Comparison of ENCODE assay signal across 8 cellular contexts in genomic region chr1:45584351-45585109, GRCh38. TPM values are rescaled to one million over a fixed set of nuclear protein-coding genes. Genes with fewer than 3 reads are reported as not detected.
DNase-seq lines count a peak whose midpoint lies in the region; ATAC-seq and TF ChIP-seq lines count a peak whose summit lies in the region.

No MANE protein-coding gene starts in this region.

- POLR2A ChIA-PET in CD8-positive, alpha-beta memory T cell (lab: Charles Lee) = interaction anchor here (0.5 to 2.1 kb wide), 13 partner anchors 34 to 573 kb away, joined by 3 to 11 read pairs (median 5); partner anchors contain the start of genes AKR1A1, CCDC163, GPBP1L1 and HECTD3
- POLR2A ChIA-PET in PC-3 (lab: Charles Lee; ENCODE audit: unreplicated experiment) = interaction anchor here (0.5 kb wide), 1 partner anchor 211 kb away, joined by 3 read pairs; no protein-coding TSS in a partner anchor

- peak overlapping the region; percentile 95 for H3K4me3 ChIP-seq in CD8-positive, alpha-beta memory T cell (ENCODE audit: low read length)
- H3K4me3 ChIP-seq in PC-3 (ENCODE audit: low read length) (peak overlapping the region; percentile 91), muscle layer of colon (ENCODE audit: low read depth in 1 of 2, low read length in 2 of 2) (peak overlapping the region; percentile 89 to 95)

- peak overlapping the region; percentile 93 to 100 (median 99) for H3K4me3 Mint-ChIP-seq in CD8-positive, alpha-beta memory T cell
- H3K4me3 Mint-ChIP-seq in activated T-cell treated with anti-CD3 and anti-CD28 coated beads, Interleukin-2, amount 50 U/mL, for 24 hours = peak overlapping the region; percentile 99

- H3K36me3 ChIP-seq in CD8-positive, alpha-beta memory T cell (ENCODE audit: insufficient read depth, low read length) = no peaks in the 10 kb centered on the region
- H3K36me3 ChIP-seq in PC-3 (ENCODE audit: low read depth, low read length) (no peaks in the 10 kb centered on the region; the same call in 1 of the 2 replicates), muscle layer of colon (ENCODE audit: insufficient read depth, low read length) (no peaks in the 10 kb centered on the region)

- BruUV-seq in PC-3 (replicated peaks; lab: Mats Ljungman, UMichigan) = no TSS peak

- H3K9me2 ChIP-seq in PC-3 (replicated peaks; ENCODE audit: low read length) = no peaks in the 10 kb centered on the region

- H3K9me3 ChIP-seq in CD8-positive, alpha-beta memory T cell (ENCODE audit: low read length) = no peaks in the 10 kb centered on the region
- no peaks in the 10 kb centered on the region for H3K9me3 ChIP-seq in PC-3 (ENCODE audit: low read length)
- H3K9me3 ChIP-seq in muscle layer of colon (ENCODE audit: low read length) = no peaks in the 10 kb centered on the region

- DNase-seq in CD8-positive, alpha-beta memory T cell = peak; percentile 85 to 91 (median 88)
- DNase-seq in KG1 (lab: John Stamatoyannopoulos, UW) (peak; percentile 81), PC-3 (peak; percentile 90)
- DNase-seq in activated T-cell treated with anti-CD3 and anti-CD28 coated beads, Interleukin-2, amount 50 U/mL, for 24 hours = peak; percentile 90
- DNase-seq in stimulated activated CD8-positive, alpha-beta memory T cell treated with anti-CD3 and anti-CD28 coated beads, Interleukin-4, amount 100 ng/mL, for 48 hours = peak; percentile 92

- H3F3A ChIP-seq in PC-3 (ENCODE audit: low read length, unreplicated experiment) = peaks cover 3% of the 10 kb centered on the region

- H3K27ac ChIP-seq in CD8-positive, alpha-beta memory T cell (ENCODE audit: low read depth, low read length) = peak overlapping the region; percentile 95
- peak overlapping the region; percentile 62 for H3K27ac ChIP-seq in PC-3 (ENCODE audit: low read length)
- peak overlapping the region; percentile 99 for H3K27ac ChIP-seq in muscle layer of colon (ENCODE audit: low read depth, low read length)

- H4K20me1 ChIP-seq in PC-3 (ENCODE audit: low read length) = peaks cover 47% of the 10 kb centered on the region

- peaks cover 57% of the 10 kb centered on the region for H3K79me2 ChIP-seq in PC-3 (ENCODE audit: low read length)

- peaks cover 0 to 14% (median 0%) of the 10 kb centered on the region in 3 donors for H3K36me3 Mint-ChIP-seq in CD8-positive, alpha-beta memory T cell
- H3K36me3 Mint-ChIP-seq in activated T-cell treated with anti-CD3 and anti-CD28 coated beads, Interleukin-2, amount 50 U/mL, for 24 hours (ENCODE audit: low read depth) = peaks cover 47% of the 10 kb centered on the region

- no peaks in the 10 kb centered on the region for H3K9me3 Mint-ChIP-seq in CD8-positive, alpha-beta memory T cell
- no peaks in the 10 kb centered on the region for H3K9me3 Mint-ChIP-seq in activated T-cell treated with anti-CD3 and anti-CD28 coated beads, Interleukin-2, amount 50 U/mL, for 24 hours

- CTCF ChIA-PET in CD8-positive, alpha-beta memory T cell (lab: Charles Lee) = interaction anchor here (0.8 to 6.9 kb wide), 3 partner anchors 15 to 92 kb away, joined by 3 to 48 read pairs (median 8); partner anchors contain the start of gene PRDX1
- CTCF ChIA-PET in PC-3 (lab: Charles Lee) = interaction anchor here (0.8 to 1.0 kb wide), 2 partner anchors 281 to 660 kb away, joined by 6 read pairs; no protein-coding TSS in a partner anchor

- H3K9ac ChIP-seq in PC-3 (ENCODE audit: low read length) (peak overlapping the region; percentile 92), muscle layer of colon (ENCODE audit: low read length) (peak overlapping the region; percentile 65)

- intact Hi-C loops in PC-3 (cut with micrococcal nuclease) = loop anchor here (2.0 kb wide), 1 partner anchor 102 kb away; the partner anchor contains the start of gene GPBP1L1

- no peak for TF ChIP-seq CTCF in PC-3 (conservative IDR thresholded peaks at IDR 0.05; ENCODE audit: low read depth, low read length)

- peak overlapping the region; percentile 100 for H2AFZ ChIP-seq in PC-3 (ENCODE audit: low read length)

- H3K27me3 Mint-ChIP-seq in CD8-positive, alpha-beta memory T cell = peaks cover 0 to 2% of the 10 kb centered on the region in 2 donors
- no peaks in the 10 kb centered on the region for H3K27me3 Mint-ChIP-seq in activated T-cell treated with anti-CD3 and anti-CD28 coated beads, Interleukin-2, amount 50 U/mL, for 24 hours

- H3K27ac Mint-ChIP-seq in CD8-positive, alpha-beta memory T cell = peak overlapping the region; percentile 96 to 99 (median 99)
- peak overlapping the region; percentile 99 for H3K27ac Mint-ChIP-seq in activated T-cell treated with anti-CD3 and anti-CD28 coated beads, Interleukin-2, amount 50 U/mL, for 24 hours

- H3K27me3 ChIP-seq in CD8-positive, alpha-beta memory T cell (ENCODE audit: insufficient read depth, low read length, poor library complexity, severe bottlenecking) = no peaks in the 10 kb centered on the region
- no peaks in the 10 kb centered on the region for H3K27me3 ChIP-seq in PC-3 (ENCODE audit: low read length)
- no peaks in the 10 kb centered on the region for H3K27me3 ChIP-seq in muscle layer of colon (ENCODE audit: control insufficient read depth in 1 of 2, insufficient read depth in 2 of 2, low read length in 2 of 2)

- peak; percentile 18 for ATAC-seq in GM21526 (IDR thresholded peaks at IDR 0.05; ENCODE audit: low FRiP score, unreplicated experiment)
- peak; percentile 50 for ATAC-seq in PC-3
- ATAC-seq in esophagus mucosa = peak; percentile 75

- H3K4me1 Mint-ChIP-seq in CD8-positive, alpha-beta memory T cell = peaks cover 33 to 47% (median 40%) of the 10 kb centered on the region in 3 donors
- peaks cover 41% of the 10 kb centered on the region for H3K4me1 Mint-ChIP-seq in activated T-cell treated with anti-CD3 and anti-CD28 coated beads, Interleukin-2, amount 50 U/mL, for 24 hours (ENCODE audit: low read depth)

- peak overlapping the region; percentile 98 for H3K4me2 ChIP-seq in PC-3 (ENCODE audit: low read length)

- peaks cover 21% of the 10 kb centered on the region for H3K4me1 ChIP-seq in CD8-positive, alpha-beta memory T cell (ENCODE audit: insufficient read depth, low read length)
- H3K4me1 ChIP-seq in PC-3 (ENCODE audit: insufficient read depth, low read length) (peaks cover 7% of the 10 kb centered on the region), muscle layer of colon (ENCODE audit: insufficient read depth, low read length) (peaks cover 14% of the 10 kb centered on the region)

RNA-seq across cellular contexts. Expression of gene NASP, which starts 0.7 kb away (rescaled TPM):
- total RNA-seq in CD8-positive, alpha-beta memory T cell = 100 to 1,000 TPM; 212 to 219 TPM
- 79.9 TPM for polyA plus RNA-seq in CD8-positive, alpha-beta memory T cell
- total RNA-seq in PC-3 (2014; rRNA removed) (119 and 122 TPM in 2 replicates), esophagus mucosa (49.9 TPM)

RNA-seq across cellular contexts. Expression of gene AKR1A1, which starts 33.9 kb away (rescaled TPM):
- total RNA-seq in CD8-positive, alpha-beta memory T cell = 100 to 1,000 TPM; 204 to 217 TPM
- 98.3 TPM for polyA plus RNA-seq in CD8-positive, alpha-beta memory T cell
- total RNA-seq in PC-3 (2014; rRNA removed) = 86.1 and 94.9 TPM in 2 replicates
- 223 TPM for total RNA-seq in esophagus mucosa

RNA-seq across cellular contexts. Expression of gene CCDC17, which starts 39.3 kb away (rescaled TPM):
- 1 to 10 TPM; 1.4 TPM for total RNA-seq in CD8-positive, alpha-beta memory T cell
- polyA plus RNA-seq in CD8-positive, alpha-beta memory T cell = 0.13 TPM
- total RNA-seq in PC-3 (2014; rRNA removed) = 1.6 and 1.9 TPM in 2 replicates
- 2.5 TPM for total RNA-seq in esophagus mucosa

Comparison
In these comparisons a context has a peak if more than half of its experiments do, and no peak if none do; other contexts are left out.
1. Peak in every context shown above with its lines: DNase-seq, ATAC-seq, H3K4me3 ChIP-seq and H3K27ac ChIP-seq.
2. ATAC-seq: peak in every context shown above with its lines; median percentile 75 in esophagus mucosa; 50 in PC-3; 18 in GM21526.